ENCODE assay signal across 13 cellular contexts in the genomic region with DNA sequence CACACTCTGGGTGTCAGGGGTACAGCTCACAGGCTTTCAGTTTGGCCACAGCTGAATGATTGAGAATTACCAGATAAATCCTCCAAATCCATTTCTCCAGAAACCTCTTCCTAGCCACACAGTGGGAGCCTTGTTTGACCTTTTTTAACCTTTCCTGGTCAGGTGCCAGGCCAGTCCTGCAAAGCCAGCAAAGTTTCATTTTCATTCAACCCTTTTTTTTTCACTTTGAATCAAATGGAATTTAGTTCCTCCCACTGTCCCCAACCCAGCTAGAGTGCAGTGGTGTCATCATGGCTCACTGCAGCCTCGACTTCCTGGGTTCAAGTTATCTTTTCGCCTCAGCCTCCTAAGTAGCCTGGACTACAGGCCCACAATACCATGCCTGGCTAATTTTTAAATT.
"Had no signal": no experiment of that assay in that cellular context is flagged by ENCODE, and none has a peak within 500 bp of the region (broad histone marks: within the 10 kb centered on the region; RNA-seq: fewer than 3 reads in every experiment).

No MANE protein-coding gene starts in this region.

- H3K36me3 ChIP-seq: breast epithelium had no signal

- H3K27me3 ChIP-seq: breast epithelium, dorsolateral prefrontal cortex, neutrophil had no signal

- H3K4me3 ChIP-seq: breast epithelium, dorsolateral prefrontal cortex, lung had no signal

- ATAC-seq: naive thymus-derived CD4-positive, alpha-beta T cell had no signal

- H3K27ac ChIP-seq: breast epithelium, dorsolateral prefrontal cortex, neutrophil had no signal

- DNase-seq: activated CD4-positive, alpha-beta T cell treated with anti-CD3 and anti-CD28 coated beads, Interleukin-2, amount 10 ng/mL, durations not matched to agents 24 days and 14 days; activated effector memory CD4-positive, alpha-beta T cell treated with Interleukin-2 at 50 U/mL for 16 hours; activated T-cell treated with anti-CD3 and anti-CD28 coated beads for 4 hours; aorta; dorsolateral prefrontal cortex; hypothalamus; naive thymus-derived CD4-positive, alpha-beta T cell; small intestine; stimulated activated naive B cell treated with anti-CD40 and anti-IgM and Interleukin-4, amounts not matched to agents 10 μg/mL and 1 μg/mL and 100 μg/mL, for 72 hours; trophoblast cell had no signal

- H3K9me3 ChIP-seq: breast epithelium, neutrophil had no signal

- H3K4me1 ChIP-seq: breast epithelium had no signal

- FAIRE-seq: small intestine had no signal
